ENCODE assay signal across 24 cellular contexts in genomic region chr4:185473247-185473646, GRCh38. TPM values are rescaled to one million over a fixed set of nuclear protein-coding genes. Genes with fewer than 3 reads are reported as not detected.
"Had no signal": no experiment of that assay in that cellular context is flagged by ENCODE, and none has a peak within 500 bp of the region (broad histone marks: within the 10 kb centered on the region; RNA-seq: fewer than 3 reads in every experiment).

No MANE protein-coding gene starts in this region.

- ATAC-seq: K562 had no signal

- DNase-seq: Kasumi-1; MM.1S; NCI-H1092 treated with DMSO at 0.1 percent for 48 hours; NCI-H1436; NCI-H187; NCI-H2029; NCI-H2081 treated with DMSO at 0.1 percent for 48 hours; NCI-H2171; NCI-H226; NCI-H446; NCI-H510A; NCI-H524 treated with DMSO at 0.1 percent for 48 hours; NCI-H69; NCI-H774; NK-92 treated with Interleukin-12 subunit alpha and Interleukin-12 subunit beta, amount 100 ng/mL, for 24 hours; Right ventricle myocardium superior; RPMI8226; SIG-M5; SK-N-SH had no signal

- H3K27ac ChIP-seq: HL-60, KMS-11, SJSA1 had no signal

- H3K36me3 Mint-ChIP-seq: IgD-negative memory B cell had no signal

- H3K9me3 Mint-ChIP-seq: IgD-negative memory B cell had no signal

RNA-seq across cellular contexts. Expression of gene CCDC110, which starts 1.7 kb away (rescaled TPM):
- polyA plus RNA-seq: IgD-negative memory B cell had no signal
